8 cellular contexts compared by ENCODE assay signal in genomic region chr12:58424735-58425379, GRCh38.
A peak's percentile ranks its signal among the peaks of the same experiment; 100 is the strongest.
DNase-seq lines count a peak whose midpoint lies in the region; ATAC-seq and TF ChIP-seq lines count a peak whose summit lies in the region.

No MANE protein-coding gene starts in this region.

- DNase-seq in T-helper 17 cell (no peak), nephron progenitor cell (no peak), HEK293T (ENCODE audit: extremely low spot score) (no peak), GM13977 (ENCODE audit: low spot score) (no peak), AG20443 (ENCODE audit: low spot score) (no peak)

- H3K27me3 Mint-ChIP-seq in T-helper 17 cell (no peaks in the 10 kb centered on the region), nephron progenitor cell (ENCODE audit: low read depth, poor library complexity) (peaks cover 4% of the 10 kb centered on the region)

- CTCF ChIA-PET in HEK293T (lab: Yijun Ruan, JAX) = no interaction called here

- POLR2A ChIA-PET in HEK293T (lab: Yijun Ruan, JAX) = no interaction called here

- H3K9me3 ChIP-seq in T-helper 17 cell (ENCODE audit: control insufficient read depth, low read length, poor library complexity, severe bottlenecking) = no peaks in the 10 kb centered on the region

- H3K4me1 Mint-ChIP-seq in T-helper 17 cell (peaks cover 10% of the 10 kb centered on the region), nephron progenitor cell (peaks cover 15% of the 10 kb centered on the region)

- no peak overlapping the region for H3K27ac Mint-ChIP-seq in T-helper 17 cell
- H3K27ac Mint-ChIP-seq in nephron progenitor cell = peak overlapping the region; percentile 81

- in situ Hi-C loops in GM13977 (cut with MboI; ENCODE audit: low pct_unique_long_range_greater_than_20kb, low sequenced_read_pairs, unreplicated experiment) = no loop called here

- no peak for TF ChIP-seq CTCF in nephron progenitor cell (IDR thresholded peaks at IDR 0.05)
- TF ChIP-seq CTCF in GM13977 (IDR thresholded peaks at IDR 0.05; ENCODE audit: extremely low read depth, insufficient read depth, missing control alignments) = no peak

- ATAC-seq in GM18870 (IDR thresholded peaks at IDR 0.05; ENCODE audit: unreplicated experiment) (peak; percentile 34), HG02885 (IDR thresholded peaks at IDR 0.05; ENCODE audit: poor library complexity, unreplicated experiment) (peak; percentile 43), T-helper 17 cell (no peak)
- no peak for ATAC-seq in activated CD4-positive, CD25-positive, alpha-beta regulatory T cell treated with anti-CD3 and anti-CD28 coated beads, Interleukin-2, amount 50 U/mL, for 24 hours

- H3K36me3 Mint-ChIP-seq in T-helper 17 cell (ENCODE audit: low read depth) (no peaks in the 10 kb centered on the region), nephron progenitor cell (ENCODE audit: low read depth) (peaks cover 4% of the 10 kb centered on the region)

- H3K4me3 Mint-ChIP-seq in T-helper 17 cell (peak overlapping the region; percentile 52), nephron progenitor cell (no peak overlapping the region)

- peaks cover 15% of the 10 kb centered on the region for H3K9me3 Mint-ChIP-seq in nephron progenitor cell

TF ChIP-seq in HEK293T, 16 proteins besides CTCF, POLR2A, EP300 and RAD21:
- TF ChIP-seq ZNF384 (IDR thresholded peaks at IDR 0.05) (no peak), FOXK2 (IDR thresholded peaks at IDR 0.05) (no peak), HDGF (IDR thresholded peaks at IDR 0.05; ENCODE audit: borderline replicate concordance) (no peak), BHLHE40 (IDR thresholded peaks at IDR 0.05; ENCODE audit: borderline replicate concordance) (no peak)
TF ChIP-seq in HEK293T: peak in this region for 0.

Comparison
In these comparisons a context has a peak if more than half of its experiments do, and no peak if none do; other contexts are left out.
1. ATAC-seq: peak in GM18870 (single experiment) and HG02885 (single experiment); none in T-helper 17 cell (single experiment) and activated CD4-positive, CD25-positive, alpha-beta regulatory T cell treated with anti-CD3 and anti-CD28 coated beads, Interleukin-2, amount 50 U/mL, for 24 hours (0 of 2).